Comparison of ENCODE assay signal across 9 cellular contexts in genomic region chr1:54356680-54357147, GRCh38. TPM values are rescaled to one million over a fixed set of nuclear protein-coding genes. Genes with fewer than 3 reads are reported as not detected.
DNase-seq lines count a peak whose midpoint lies in the region; ATAC-seq and TF ChIP-seq lines count a peak whose summit lies in the region.
"Had no signal": no experiment of that assay in that cellular context is flagged by ENCODE, and none has a peak within 500 bp of the region (broad histone marks: within the 10 kb centered on the region; RNA-seq: fewer than 3 reads in every experiment).

No MANE protein-coding gene starts in this region.

- WGBS in body of pancreas, 2 donors = 61 to 82% methylated on average over 9 of the region's 9 CpGs

- ATAC-seq in body of pancreas = no peak

- peaks cover 47% of the 10 kb centered on the region for H3K4me1 ChIP-seq in body of pancreas

- no peaks in the 10 kb centered on the region for H3K27me3 ChIP-seq in body of pancreas

- intact Hi-C loops in body of pancreas (cut with DNase I) = no loop called here

- no peaks in the 10 kb centered on the region for H3K36me3 ChIP-seq in body of pancreas (replicated peaks in 1 of 2; ENCODE audit: insufficient read depth in 1 of 2, low read depth in 2 of 2)

- peak; percentile 18 for DNase-seq in OCI-M1 (lab: John Stamatoyannopoulos, UW)
- no peak for DNase-seq in body of pancreas
- DNase-seq in stimulated activated CD4-positive, alpha-beta T cell treated with anti-CD3 and anti-CD28 coated beads, Interleukin-12 subunit alpha, Interleukin-12 subunit beta, amount 100 ng/mL, for 24 hours (ENCODE audit: low read depth in 2 of 2) = peak; percentile 11
- DNase-seq in inferior parietal cortex (ENCODE audit: extremely low spot score) = no peak
- no peak for DNase-seq in DMS153 (lab: John Stamatoyannopoulos, UW)
- no peak for DNase-seq in GOT3 (lab: John Stamatoyannopoulos, UW)
- no peak for DNase-seq in DMS79 (lab: John Stamatoyannopoulos, UW)
- DNase-seq: NCI-H510A had no signal

- no peaks in the 10 kb centered on the region for H3K9me3 ChIP-seq in body of pancreas

- TF ChIP-seq POLR2A in body of pancreas (IDR thresholded peaks at IDR 0.05) = no peak

- H3K4me3 ChIP-seq in GM12875 (ENCODE audit: low read depth, low read length) (peak overlapping the region; percentile 40), body of pancreas (no peak overlapping the region)

- TF ChIP-seq CTCF in GM12875 (IDR thresholded peaks at IDR 0.05; ENCODE audit: borderline replicate concordance, insufficient read depth, low read depth, low read length) (peak; percentile 35; the same call in 1 of the 2 replicates), body of pancreas (IDR thresholded peaks at IDR 0.05) (no peak)

- peak overlapping the region; percentile 3 to 61 (median 26) for H3K27ac ChIP-seq in body of pancreas

RNA-seq across cellular contexts. Expression of gene SSBP3, which starts 49.5 kb away (rescaled TPM):
- 10 to 100 TPM in 1 of 2 donors, 1 to 10 TPM in 1; 7.9 to 23.1 TPM for total RNA-seq in body of pancreas

Comparison
In these comparisons a context has a peak if more than half of its experiments do, and no peak if none do; other contexts are left out.
1. DNase-seq: peak in OCI-M1 (single experiment) and stimulated activated CD4-positive, alpha-beta T cell treated with anti-CD3 and anti-CD28 coated beads, Interleukin-12 subunit alpha, Interleukin-12 subunit beta, amount 100 ng/mL, for 24 hours (2 of 2); none in body of pancreas (0 of 4), inferior parietal cortex (single experiment), DMS153 (single experiment), GOT3 (single experiment) and DMS79 (single experiment).